In genomic region chr3:36871379-36872126, GRCh38 we compare ENCODE assay signal across 27 cellular contexts.
DNase-seq lines count a peak whose midpoint lies in the region; ATAC-seq and TF ChIP-seq lines count a peak whose summit lies in the region.
"Had no signal": no experiment of that assay in that cellular context is flagged by ENCODE, and none has a peak within 500 bp of the region (broad histone marks: within the 10 kb centered on the region; RNA-seq: fewer than 3 reads in every experiment).

No MANE protein-coding gene starts in this region.

- peak overlapping the region; percentile 31 for H3K27ac Mint-ChIP-seq in activated naive CD8-positive, alpha-beta T cell
- H3K27ac Mint-ChIP-seq in activated naive CD8-positive, alpha-beta T cell treated with anti-CD3 and anti-CD28 coated beads, Interleukin-2, amount 50 U/mL, for 24 hours, result no peak overlapping the region
- H3K27ac Mint-ChIP-seq: nephron had no signal

- in situ Hi-C loops in brain microvascular endothelial cell (cut with HindIII; ENCODE audit: low pct_ligation_motif_present, low sequenced_read_pairs), result loop anchor here (25.0 kb wide), 1 partner anchor 134 kb away; no protein-coding TSS in a partner anchor

- DNase-seq in activated naive CD8-positive, alpha-beta T cell treated with anti-CD3 and anti-CD28 coated beads, Interleukin-2, amount 50 U/mL, for 24 hours, result no peak
- DNase-seq in Karpas-422, result no peak
- no peak for DNase-seq in brain microvascular endothelial cell
- DNase-seq in osteoblast (ENCODE audit: insufficient read length, low spot score, missing footprints), result no peak
- DNase-seq in MM.1S, result no peak
- no peak for DNase-seq in NCI-H1092 treated with DMSO at 0.1 percent for 48 hours (lab: John Stamatoyannopoulos, UW)
- DNase-seq: activated naive CD4-positive, alpha-beta T cell treated with anti-CD3 and anti-CD28 coated beads, Interleukin-2, amount 10 ng/mL, durations not matched to agents 7 days and 5 days; activated T-cell treated with anti-CD3 and anti-CD28 coated beads, Interleukin-2, amount 50 U/mL, for 48 hours; C1 segment of cervical spinal cord; DMS153; effector CD4-positive, alpha-beta T cell; esophagus squamous epithelium; H7; mesenchymal stem cell; NCI-H1436; NK-92 treated with Interleukin-12 subunit alpha and Interleukin-12 subunit beta, amount 100 ng/mL, for 24 hours; RPMI8226; SK-N-SH; stimulated activated CD4-positive, alpha-beta T cell treated with anti-CD3 and anti-CD28 coated beads, Interleukin-1b, Interleukin-23, amount 100 ng/mL, for 48 hours; stimulated activated naive CD4-positive, alpha-beta T cell; T-helper 9 cell had no signal

- H3K36me3 Mint-ChIP-seq in activated naive CD8-positive, alpha-beta T cell, result peaks cover 16% of the 10 kb centered on the region
- H3K36me3 Mint-ChIP-seq in activated naive CD8-positive, alpha-beta T cell treated with anti-CD3 and anti-CD28 coated beads, Interleukin-2, amount 50 U/mL, for 24 hours (ENCODE audit: low read depth), result peaks cover 6% of the 10 kb centered on the region

- H4K20me1 ChIP-seq in Karpas-422 (ENCODE audit: insufficient read depth, low read depth, low read length) (no peaks in the 10 kb centered on the region), osteoblast (ENCODE audit: insufficient read depth, low read length) (no peaks in the 10 kb centered on the region), MM.1S (ENCODE audit: insufficient read depth, low read length) (no peaks in the 10 kb centered on the region)

- H3K27ac ChIP-seq in Karpas-422 (ENCODE audit: low read length) (0 out of 2 replicates have a peak overlapping the region, but pooled peaks have one; percentile 19), brain microvascular endothelial cell (no peak overlapping the region), osteoblast (ENCODE audit: low read depth, low read length) (no peak overlapping the region), MM.1S (ENCODE audit: low read length) (no peak overlapping the region)
- H3K27ac ChIP-seq: ascending aorta, esophagus squamous epithelium, thyroid gland had no signal

- H3K36me3 ChIP-seq in Karpas-422 (ENCODE audit: insufficient read depth, low read length) (peaks cover 15% of the 10 kb centered on the region; the same call in 1 of the 2 replicates), brain microvascular endothelial cell (replicated peaks) (no peaks in the 10 kb centered on the region), osteoblast (ENCODE audit: insufficient read depth, low read length) (no peaks in the 10 kb centered on the region), MM.1S (replicated peaks; ENCODE audit: insufficient read depth, low read length) (no peaks in the 10 kb centered on the region)
- H3K36me3 ChIP-seq: ascending aorta, esophagus squamous epithelium, thyroid gland had no signal

- H3K27me3 Mint-ChIP-seq in activated naive CD8-positive, alpha-beta T cell, result no peaks in the 10 kb centered on the region
- H3K27me3 Mint-ChIP-seq in activated naive CD8-positive, alpha-beta T cell treated with anti-CD3 and anti-CD28 coated beads, Interleukin-2, amount 50 U/mL, for 24 hours, result no peaks in the 10 kb centered on the region

- no peak overlapping the region for H3K4me3 Mint-ChIP-seq in activated naive CD8-positive, alpha-beta T cell
- no peak overlapping the region for H3K4me3 Mint-ChIP-seq in activated naive CD8-positive, alpha-beta T cell treated with anti-CD3 and anti-CD28 coated beads, Interleukin-2, amount 50 U/mL, for 24 hours
- H3K4me3 Mint-ChIP-seq: activated naive CD4-positive, alpha-beta T cell treated with anti-CD3 and anti-CD28 coated beads, Interleukin-2, amount 10 ng/mL, durations not matched to agents 7 days and 5 days; nephron had no signal

- H3K9ac ChIP-seq in Karpas-422 (ENCODE audit: low read length) (no peak overlapping the region), MM.1S (ENCODE audit: low read length) (no peak overlapping the region)
- H3K9ac ChIP-seq: SK-N-SH had no signal

- peaks cover 27% of the 10 kb centered on the region for H3K4me1 Mint-ChIP-seq in activated naive CD8-positive, alpha-beta T cell (ENCODE audit: low read depth)
- H3K4me1 Mint-ChIP-seq in activated naive CD8-positive, alpha-beta T cell treated with anti-CD3 and anti-CD28 coated beads, Interleukin-2, amount 50 U/mL, for 24 hours, result peaks cover 22% of the 10 kb centered on the region

- H3K4me2 ChIP-seq in Karpas-422 (ENCODE audit: low read depth, low read length, poor library complexity, severe bottlenecking) (no peak overlapping the region), osteoblast (ENCODE audit: insufficient read depth, low read length) (no peak overlapping the region), MM.1S (ENCODE audit: low read depth, low read length) (no peak overlapping the region)
- H3K4me2 ChIP-seq: SK-N-SH had no signal

- H2AFZ ChIP-seq in Karpas-422 (ENCODE audit: low read length) (no peak overlapping the region), osteoblast (ENCODE audit: low read length) (no peak overlapping the region), MM.1S (ENCODE audit: low read length) (no peak overlapping the region)

- H3K4me1 ChIP-seq in Karpas-422 (ENCODE audit: low read length), result peaks cover 8% of the 10 kb centered on the region
- no peaks in the 10 kb centered on the region for H3K4me1 ChIP-seq in osteoblast (ENCODE audit: insufficient read depth, low read length)
- H3K4me1 ChIP-seq in MM.1S (ENCODE audit: low read length), result peaks cover 5% of the 10 kb centered on the region
- H3K4me1 ChIP-seq: ascending aorta, esophagus squamous epithelium, thyroid gland had no signal

- H3K9me3 ChIP-seq in Karpas-422 (ENCODE audit: low read length), result no peaks in the 10 kb centered on the region
- H3K9me3 ChIP-seq in osteoblast (ENCODE audit: low read depth, low read length), result no peaks in the 10 kb centered on the region
- no peaks in the 10 kb centered on the region for H3K9me3 ChIP-seq in MM.1S (replicated peaks; ENCODE audit: insufficient read depth, low read length)
- H3K9me3 ChIP-seq: ascending aorta, esophagus squamous epithelium, SK-N-SH, thyroid gland had no signal

- H3K27me3 ChIP-seq in Karpas-422 (ENCODE audit: low read length) (no peaks in the 10 kb centered on the region), brain microvascular endothelial cell (replicated peaks) (no peaks in the 10 kb centered on the region), osteoblast (ENCODE audit: insufficient read depth, low read length) (no peaks in the 10 kb centered on the region), MM.1S (replicated peaks; ENCODE audit: insufficient read depth, low read length) (no peaks in the 10 kb centered on the region)
- H3K27me3 ChIP-seq: ascending aorta, esophagus squamous epithelium, thyroid gland had no signal

- H3K79me2 ChIP-seq in Karpas-422 (ENCODE audit: low read length), result peaks cover 28% of the 10 kb centered on the region
- H3K79me2 ChIP-seq in osteoblast (ENCODE audit: insufficient read depth, low read length), result no peaks in the 10 kb centered on the region
- no peaks in the 10 kb centered on the region for H3K79me2 ChIP-seq in MM.1S (ENCODE audit: low read length)

- peaks cover 7% of the 10 kb centered on the region for H3F3A ChIP-seq in MM.1S (ENCODE audit: insufficient read depth, low read length)

- no peak for ATAC-seq in activated naive CD8-positive, alpha-beta T cell treated with anti-CD3 and anti-CD28 coated beads, Interleukin-2, amount 50 U/mL, for 24 hours
- no peak for ATAC-seq in GM19467 (IDR thresholded peaks at IDR 0.05; ENCODE audit: unreplicated experiment)
- ATAC-seq: activated CD4-positive, CD25-positive, alpha-beta regulatory T cell treated with anti-CD3 and anti-CD28 coated beads, Interleukin-2, amount 50 U/mL, for 24 hours had no signal

- no peaks in the 10 kb centered on the region for H3K9me3 Mint-ChIP-seq in activated naive CD8-positive, alpha-beta T cell (ENCODE audit: low read depth)
- H3K9me3 Mint-ChIP-seq in activated naive CD8-positive, alpha-beta T cell treated with anti-CD3 and anti-CD28 coated beads, Interleukin-2, amount 50 U/mL, for 24 hours, result no peaks in the 10 kb centered on the region
- H3K9me3 Mint-ChIP-seq: activated naive CD4-positive, alpha-beta T cell treated with anti-CD3 and anti-CD28 coated beads, Interleukin-2, amount 10 ng/mL, durations not matched to agents 7 days and 5 days; nephron had no signal

- TF ChIP-seq CTCF in brain microvascular endothelial cell (IDR thresholded peaks at IDR 0.05; ENCODE audit: low read depth, low read length, missing control alignments) (peak; percentile 37), osteoblast (IDR thresholded peaks at IDR 0.05; ENCODE audit: extremely low read depth, low read depth, low read length) (peak; percentile 13), MM.1S (IDR thresholded peaks at IDR 0.05; ENCODE audit: low read length) (no peak)

- H3K4me3 ChIP-seq in Karpas-422 (ENCODE audit: low read length), result no peak overlapping the region
- no peak overlapping the region for H3K4me3 ChIP-seq in brain microvascular endothelial cell (ENCODE audit: low read depth, low read length)
- H3K4me3 ChIP-seq in osteoblast (ENCODE audit: insufficient read depth, low read length), result no peak overlapping the region
- H3K4me3 ChIP-seq in MM.1S (ENCODE audit: low read length), result no peak overlapping the region
- H3K4me3 ChIP-seq: ascending aorta, esophagus squamous epithelium, thyroid gland had no signal

- no peaks in the 10 kb centered on the region for H3K9me2 ChIP-seq in Karpas-422 (replicated peaks; ENCODE audit: insufficient read depth, low read length)
- no peaks in the 10 kb centered on the region for H3K9me2 ChIP-seq in MM.1S (replicated peaks; ENCODE audit: insufficient read depth, low read length)
- H3K9me2 ChIP-seq: SK-N-SH had no signal
